ENCODE assay signal across 30 cellular contexts in the genomic region with DNA sequence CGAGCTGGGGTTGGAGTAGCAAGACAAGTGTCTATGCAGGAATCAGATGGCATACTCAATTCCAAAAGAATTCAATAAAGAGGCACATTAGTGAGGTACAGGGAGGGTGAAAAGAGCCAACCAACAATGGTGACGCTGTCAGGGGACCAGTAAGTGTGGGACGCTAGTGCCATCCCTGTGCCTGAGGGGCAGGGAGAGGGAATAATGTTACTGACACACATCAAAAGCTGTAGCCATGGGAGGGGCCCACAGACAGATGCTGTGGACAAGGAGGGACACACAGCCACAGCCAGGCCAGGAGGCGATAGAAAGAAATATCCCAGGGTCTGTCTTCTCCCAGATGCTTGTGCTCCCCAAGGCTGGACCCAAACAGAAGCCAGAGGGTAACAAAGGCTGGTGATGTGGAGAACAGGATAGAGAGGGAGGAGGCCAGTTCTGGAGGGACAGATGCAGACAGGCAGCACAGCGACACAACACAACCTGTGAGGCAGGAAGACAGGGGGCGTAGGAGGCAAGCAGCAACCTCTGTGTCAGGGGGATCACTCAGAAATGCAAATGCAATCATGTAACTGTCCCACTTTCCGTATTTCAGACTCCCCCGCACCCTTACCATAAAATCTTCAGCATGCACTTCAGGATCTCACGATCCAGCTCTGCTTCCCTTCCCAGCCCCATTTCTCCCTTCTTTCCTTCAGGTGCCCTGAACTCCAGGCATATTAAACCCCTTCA.
DNase-seq lines count a peak whose midpoint lies in the region; ATAC-seq and TF ChIP-seq lines count a peak whose summit lies in the region.
"Had no signal": no experiment of that assay in that cellular context is flagged by ENCODE, and none has a peak within 500 bp of the region (broad histone marks: within the 10 kb centered on the region; RNA-seq: fewer than 3 reads in every experiment).

No MANE protein-coding gene starts in this region.

- H3K27ac ChIP-seq in A673 (ENCODE audit: low read depth, low read length, poor library complexity, severe bottlenecking) (no peak overlapping the region), HEK293 (ENCODE audit: extremely low read depth, low read depth, low read length) (no peak overlapping the region)
- H3K27ac ChIP-seq: BLaER1 treated with 17β-estradiol and CSF1 and Interleukin-3, amounts not matched to agents 10 nM and 100 nM; breast epithelium; coronary artery; SK-N-MC; testis had no signal

- 0 out of 2 replicates have a peak, but pooled peaks have one; percentile 16 for TF ChIP-seq CTCF in A673 (conservative IDR thresholded peaks at IDR 0.05; ENCODE audit: low read depth, low read length)
- peak; percentile 13; the same call in 1 of the 2 replicates for TF ChIP-seq CTCF in HEK293 (tag by site-specific recombination; IDR thresholded peaks at IDR 0.05)
- peak; percentile 25 for TF ChIP-seq CTCF in choroid plexus epithelial cell (conservative IDR thresholded peaks at IDR 0.05; ENCODE audit: low read depth, low read length)
- peak; percentile 26 for TF ChIP-seq CTCF in kidney epithelial cell (IDR thresholded peaks at IDR 0.05; ENCODE audit: insufficient read depth, low read length, poor library complexity, severe bottlenecking)

- CTCF ChIA-PET in A673 (lab: Charles Lee) = no interaction called here
- CTCF ChIA-PET in HEK293 (lab: Yijun Ruan, JAX) = interaction anchor here (0.6 kb wide), 1 partner anchor 33 kb away, joined by 3 read pairs; no protein-coding TSS in a partner anchor

- POLR2A ChIA-PET in A673 (lab: Charles Lee; ENCODE audit: low non-redundant PET) (no interaction called here), HEK293 (lab: Yijun Ruan, JAX) (no interaction called here)

- H3K4me3 ChIP-seq in A673 (ENCODE audit: low read depth, low read length, poor library complexity, severe bottlenecking) (no peak overlapping the region), HEK293 (ENCODE audit: low read depth, low read length) (no peak overlapping the region), choroid plexus epithelial cell (ENCODE audit: low read depth, low read length) (no peak overlapping the region), kidney epithelial cell (ENCODE audit: low read depth, low read length) (no peak overlapping the region)
- H3K4me3 ChIP-seq: BLaER1 treated with 17β-estradiol and CSF1 and Interleukin-3, amounts not matched to agents 10 nM and 100 nM; breast epithelium; coronary artery; SK-N-MC; testis had no signal

- ATAC-seq in HG02610 (IDR thresholded peaks at IDR 0.05; ENCODE audit: unreplicated experiment) (no peak), HG03175 (IDR thresholded peaks at IDR 0.05; ENCODE audit: unreplicated experiment) (no peak)
- ATAC-seq: activated CD8-positive, alpha-beta memory T cell treated with anti-CD3 and anti-CD28 coated beads, Interleukin-2, amount 10 ng/mL, durations not matched to agents 7 days and 5 days; activated T-cell treated with anti-CD3 and anti-CD28 coated beads, Interleukin-2, amount 50 U/mL, for 72 hours; effector memory CD8-positive, alpha-beta T cell; left lobe of liver had no signal

- DNase-seq in A673 (ENCODE audit: low spot score) (no peak), choroid plexus epithelial cell (ENCODE audit: low read depth) (no peak), kidney epithelial cell (ENCODE audit: low read depth) (no peak), SHP77 treated with DMSO at 0.1 percent for 48 hours (lab: John Stamatoyannopoulos, UW) (no peak), D341Med (ENCODE audit: low spot score) (no peak)
- DNase-seq: ACHN; activated CD4-positive, alpha-beta T cell treated with anti-CD3 and anti-CD28 coated beads, Interleukin-2, amount 10 ng/mL, durations not matched to agents 7 days and 5 days; activated CD8-positive, alpha-beta memory T cell treated with anti-CD3 and anti-CD28 coated beads, Interleukin-2, amount 10 ng/mL, durations not matched to agents 7 days and 5 days; activated naive CD4-positive, alpha-beta T cell treated with anti-CD3 and anti-CD28 coated beads, Interleukin-2, amount 50 U/mL, for 16 hours; activated T-cell treated with anti-CD3 and anti-CD28 coated beads, Interleukin-2, amount 50 U/mL, for 72 hours; amygdala; Caco-2; effector memory CD8-positive, alpha-beta T cell; KG1; MM.1S; NCI-H1436; retina; RPMI8226; stimulated activated CD4-positive, alpha-beta T cell treated with anti-CD3 and anti-CD28 coated beads, Interleukin-4, amount 100 ng/mL, for 24 hours; stimulated activated naive CD4-positive, alpha-beta T cell; T-helper 2 cell; testis had no signal

- H3K9me3 ChIP-seq in A673 (ENCODE audit: low read depth, low read length, poor library complexity, severe bottlenecking) (no peaks in the 10 kb centered on the region), HEK293 (ENCODE audit: control insufficient read depth, insufficient read depth, low read depth, low read length) (no peaks in the 10 kb centered on the region)
- H3K9me3 ChIP-seq: BLaER1 treated with 17β-estradiol and CSF1 and Interleukin-3, amounts not matched to agents 10 nM and 100 nM; breast epithelium; Caco-2; testis had no signal

- intact Hi-C loops in A673 (cut with micrococcal nuclease; ENCODE audit: unreplicated experiment) = loop anchor here (10.0 kb wide), 1 partner anchor 752 kb away; no protein-coding TSS in a partner anchor

- H3K36me3 ChIP-seq in A673 (ENCODE audit: insufficient read depth, low read length, poor library complexity, severe bottlenecking) = no peaks in the 10 kb centered on the region
- H3K36me3 ChIP-seq in HEK293 (ENCODE audit: control insufficient read depth in 2 of 2, insufficient read depth in 1 of 2, low read length in 2 of 2) = no peaks in the 10 kb centered on the region
- no peaks in the 10 kb centered on the region for H3K36me3 ChIP-seq in kidney epithelial cell (ENCODE audit: control insufficient read depth, insufficient read depth, low read length)
- H3K36me3 ChIP-seq: BLaER1 treated with 17β-estradiol and CSF1 and Interleukin-3, amounts not matched to agents 10 nM and 100 nM; breast epithelium had no signal

- no TSS peak for BruUV-seq in A673 (replicated peaks; lab: Mats Ljungman, UMichigan)

- H3K27me3 ChIP-seq in A673 (replicated peaks; ENCODE audit: insufficient read depth, low read depth, low read length, poor library complexity) (no peaks in the 10 kb centered on the region), kidney epithelial cell (ENCODE audit: control insufficient read depth, insufficient read depth, low read length) (no peaks in the 10 kb centered on the region)
- H3K27me3 ChIP-seq: BLaER1 treated with 17β-estradiol and CSF1 and Interleukin-3, amounts not matched to agents 10 nM and 100 nM; breast epithelium; testis had no signal

- H3K4me1 ChIP-seq in A673 (ENCODE audit: insufficient read depth, low read length, poor library complexity, severe bottlenecking) (peaks cover 19% of the 10 kb centered on the region), HEK293 (ENCODE audit: control insufficient read depth, insufficient read depth, low read length) (peaks cover 3% of the 10 kb centered on the region; the same call in 1 of the 2 replicates)
- H3K4me1 ChIP-seq: BLaER1 treated with 17β-estradiol and CSF1 and Interleukin-3, amounts not matched to agents 10 nM and 100 nM; breast epithelium; testis had no signal

TF ChIP-seq in HEK293, 187 proteins besides CTCF, POLR2A, EP300 and RAD21:
- TF ChIP-seq ZNF174 (tag by site-specific recombination; IDR thresholded peaks at IDR 0.05) (no peak), ZNF501 (tag by site-specific recombination; IDR thresholded peaks at IDR 0.05) (no peak), ZNF785 (tag by site-specific recombination; IDR thresholded peaks at IDR 0.05) (no peak)
